In the genomic region with DNA sequence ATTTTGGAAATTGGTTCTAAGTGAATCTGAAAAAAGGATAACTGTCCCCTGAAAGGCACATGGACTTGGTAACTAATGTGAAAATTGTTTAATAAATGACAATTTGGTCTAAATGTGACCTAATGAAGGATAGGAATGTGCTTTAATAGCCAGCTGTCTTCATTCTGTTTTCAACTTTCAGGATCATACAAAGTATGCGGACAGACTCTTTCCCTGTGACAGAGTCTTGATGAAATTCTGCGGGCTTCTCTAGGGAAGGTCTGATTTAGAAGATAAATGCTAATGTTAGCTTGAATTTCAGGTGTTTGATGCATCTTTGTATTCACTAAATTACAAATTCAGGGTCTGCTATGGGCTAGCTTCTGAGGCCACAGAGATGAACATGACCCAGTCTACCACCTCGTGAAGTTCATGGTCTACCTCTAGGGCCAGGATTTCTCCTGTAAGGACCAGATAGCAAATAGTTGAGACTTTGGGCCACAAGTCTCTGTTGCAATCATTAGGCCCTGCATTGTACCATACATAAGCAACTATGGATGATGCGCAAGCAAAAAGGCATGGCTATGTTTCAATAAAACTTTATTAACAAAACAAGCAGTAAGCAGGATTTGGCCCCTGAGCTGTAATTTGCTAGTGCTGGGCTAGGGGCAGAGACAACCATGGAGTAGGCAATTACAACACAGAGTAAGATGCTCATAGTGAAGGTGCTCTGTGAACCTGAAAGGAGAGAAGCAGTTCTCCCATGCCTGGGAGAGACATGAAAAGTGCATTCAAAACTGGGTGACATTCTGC, we compare ENCODE assay signal across 15 cellular contexts.
DNase-seq lines count a peak whose midpoint lies in the region; ATAC-seq, FAIRE-seq and TF ChIP-seq lines count a peak whose summit lies in the region.
"Had no signal": no experiment of that assay in that cellular context is flagged by ENCODE, and none has a peak within 500 bp of the region (broad histone marks: within the 10 kb centered on the region; RNA-seq: fewer than 3 reads in every experiment).

No MANE protein-coding gene starts in this region.

- H2AFZ ChIP-seq in ACC112 (ENCODE audit: low read length, unreplicated experiment), result no peak overlapping the region
- no peak overlapping the region for H2AFZ ChIP-seq in astrocyte (ENCODE audit: low read depth, low read length)
- H2AFZ ChIP-seq in smooth muscle cell (ENCODE audit: low read depth), result no peak overlapping the region
- H2AFZ ChIP-seq: GM23338 had no signal

- H3K9ac ChIP-seq in astrocyte (ENCODE audit: low read length) (peak overlapping the region; percentile 17), smooth muscle cell (ENCODE audit: low read depth) (no peak overlapping the region)

- H3F3A ChIP-seq in smooth muscle cell (ENCODE audit: low read depth), result peaks cover 20% of the 10 kb centered on the region

- H3K4me1 Mint-ChIP-seq in astrocyte (ENCODE audit: low read depth, unreplicated experiment), result peaks cover 40% of the 10 kb centered on the region
- H3K4me1 Mint-ChIP-seq: B cell, GM23338 had no signal

- H3K36me3 Mint-ChIP-seq in astrocyte (ENCODE audit: low read depth, unreplicated experiment), result no peaks in the 10 kb centered on the region

- H3K4me3 ChIP-seq in ACC112 (ENCODE audit: low read depth, low read length) (no peak overlapping the region), astrocyte (ENCODE audit: insufficient read depth, low read depth, low read length) (no peak overlapping the region), fibroblast of the aortic adventitia (ENCODE audit: low read depth, low read length) (no peak overlapping the region), smooth muscle cell (no peak overlapping the region), left ventricle myocardium inferior (no peak overlapping the region)
- H3K4me3 ChIP-seq: GM23338 had no signal

- H3K4me2 ChIP-seq in astrocyte (ENCODE audit: low read length) (peak overlapping the region; percentile 67), smooth muscle cell (peak overlapping the region; percentile 71)
- H3K4me2 ChIP-seq: GM23338 had no signal

- FAIRE-seq in astrocyte (lab: Jason Lieb, UNC), result peak; percentile 43

- H3K36me3 ChIP-seq in ACC112 (ENCODE audit: insufficient read depth, low read length) (no peaks in the 10 kb centered on the region), astrocyte (ENCODE audit: insufficient read depth, low read length) (no peaks in the 10 kb centered on the region), smooth muscle cell (ENCODE audit: low read depth) (no peaks in the 10 kb centered on the region), left ventricle myocardium inferior (no peaks in the 10 kb centered on the region)

- TF ChIP-seq CTCF in astrocyte (IDR thresholded peaks at IDR 0.05; ENCODE audit: insufficient read depth, low read depth, low read length), result no peak
- no peak for TF ChIP-seq CTCF in fibroblast of the aortic adventitia (IDR thresholded peaks at IDR 0.05; ENCODE audit: insufficient read depth, low read length)
- no peak for TF ChIP-seq CTCF in smooth muscle cell (IDR thresholded peaks at IDR 0.05; ENCODE audit: borderline replicate concordance, insufficient read depth, poor library complexity, severe bottlenecking)
- no peak for TF ChIP-seq CTCF in left ventricle myocardium inferior (IDR thresholded peaks at IDR 0.05; ENCODE audit: borderline replicate concordance)

- DNase-seq in astrocyte (ENCODE audit: low read depth) (no peak), fibroblast of the aortic adventitia (ENCODE audit: low read depth) (peak; percentile 2), smooth muscle cell (lab: John Stamatoyannopoulos, UW; ENCODE audit: unreplicated experiment) (no peak), nucleus accumbens (lab: John Stamatoyannopoulos, UW) (no peak), left ventricle myocardium inferior (no peak)
- DNase-seq: 8988T; C1 segment of cervical spinal cord; Calu3; CD4-positive, alpha-beta T cell; H7; KBM-7 had no signal

- no peaks in the 10 kb centered on the region for H3K27me3 ChIP-seq in ACC112 (ENCODE audit: insufficient read depth, low read length)
- no peaks in the 10 kb centered on the region for H3K27me3 ChIP-seq in astrocyte (ENCODE audit: insufficient read depth, low read length)
- H3K27me3 ChIP-seq in smooth muscle cell (ENCODE audit: low read depth), result no peaks in the 10 kb centered on the region
- no peaks in the 10 kb centered on the region for H3K27me3 ChIP-seq in left ventricle myocardium inferior (ENCODE audit: low read depth)

- H3K4me3 Mint-ChIP-seq in astrocyte (ENCODE audit: unreplicated experiment), result no peak overlapping the region
- H3K4me3 Mint-ChIP-seq: B cell; CD4-positive, alpha-beta T cell; GM23338 had no signal

- H3K9me3 Mint-ChIP-seq in astrocyte (ENCODE audit: unreplicated experiment), result no peaks in the 10 kb centered on the region
- H3K9me3 Mint-ChIP-seq: CD4-positive, alpha-beta T cell; GM23338 had no signal

- H3K27ac ChIP-seq in ACC112 (ENCODE audit: low read depth, low read length) (0 out of 2 replicates have a peak overlapping the region, but pooled peaks have one; percentile 2), astrocyte (ENCODE audit: low read depth, low read length) (peak overlapping the region; percentile 54), smooth muscle cell (ENCODE audit: low read depth) (peak overlapping the region; percentile 88), left ventricle myocardium inferior (replicated peaks) (no peak overlapping the region)

- intact Hi-C loops in left ventricle myocardium inferior (cut with micrococcal nuclease), result no loop called here

- no peak for ATAC-seq in HG02973 (IDR thresholded peaks at IDR 0.05; ENCODE audit: unreplicated experiment)
- ATAC-seq: GM23338 had no signal

- H3K27ac Mint-ChIP-seq in astrocyte (ENCODE audit: unreplicated experiment), result peak overlapping the region; percentile 96
- H3K27ac Mint-ChIP-seq: B cell; CD4-positive, alpha-beta T cell; GM23338 had no signal

- WGBS in smooth muscle cell (ENCODE audit: low lambda C conversion rate), result 83% methylated on average over 4 of the region's 4 CpGs

- H3K79me2 ChIP-seq in ACC112 (ENCODE audit: control insufficient read depth, insufficient read depth, low read length, unreplicated experiment) (no peaks in the 10 kb centered on the region), astrocyte (ENCODE audit: insufficient read depth, low read length) (no peaks in the 10 kb centered on the region), smooth muscle cell (ENCODE audit: low read depth) (no peaks in the 10 kb centered on the region)

- H3K9me3 ChIP-seq in astrocyte (ENCODE audit: insufficient read depth, low read depth, low read length) (no peaks in the 10 kb centered on the region), smooth muscle cell (replicated peaks; ENCODE audit: low read depth) (no peaks in the 10 kb centered on the region), left ventricle myocardium inferior (replicated peaks) (no peaks in the 10 kb centered on the region)

- no peaks in the 10 kb centered on the region for H3K27me3 Mint-ChIP-seq in astrocyte (ENCODE audit: low read depth, unreplicated experiment)
- H3K27me3 Mint-ChIP-seq: B cell; CD4-positive, alpha-beta T cell had no signal

- H3K4me1 ChIP-seq in ACC112 (ENCODE audit: control insufficient read depth, insufficient read depth, low read length, unreplicated experiment) (peaks cover 15% of the 10 kb centered on the region), astrocyte (ENCODE audit: insufficient read depth, low read length) (peaks cover 16% of the 10 kb centered on the region), smooth muscle cell (ENCODE audit: low read depth) (peaks cover 14% of the 10 kb centered on the region), left ventricle myocardium inferior (no peaks in the 10 kb centered on the region)

- no peaks in the 10 kb centered on the region for H4K20me1 ChIP-seq in astrocyte (ENCODE audit: insufficient read depth, low read length)
- H4K20me1 ChIP-seq in smooth muscle cell (ENCODE audit: low read depth), result no peaks in the 10 kb centered on the region
